In genomic region chr1:108708726-108709660, GRCh38 we compare ENCODE assay signal across 8 cellular contexts.
DNase-seq lines count a peak whose midpoint lies in the region; ATAC-seq and TF ChIP-seq lines count a peak whose summit lies in the region.

No MANE protein-coding gene starts in this region.

- no peaks in the 10 kb centered on the region for H3K36me3 ChIP-seq in RWPE2 (ENCODE audit: low read depth)

- H3K9me3 ChIP-seq in RWPE2 (ENCODE audit: severe bottlenecking) = no peaks in the 10 kb centered on the region

- no peak overlapping the region for H3K4me3 ChIP-seq in RWPE2 (ENCODE audit: severe bottlenecking)

- no peaks in the 10 kb centered on the region for H3K27me3 ChIP-seq in RWPE2 (ENCODE audit: insufficient read depth, poor library complexity, severe bottlenecking)

- DNase-seq in RWPE2 (ENCODE audit: low spot score) = no peak
- peak; percentile 21 for DNase-seq in activated naive CD8-positive, alpha-beta T cell treated with anti-CD3 and anti-CD28 coated beads, Interleukin-2, amount 50 U/mL, for 16 hours (ENCODE audit: low read depth, low spot score)
- peak; percentile 64 for DNase-seq in stimulated activated CD4-positive, alpha-beta T cell treated with anti-CD3 and anti-CD28 coated beads, Interleukin-2, amount 100 ng/mL, for 24 hours
- no peak for DNase-seq in pons (ENCODE audit: low spot score)
- DNase-seq in SW 1271 (lab: John Stamatoyannopoulos, UW) = no peak

- H3K27ac ChIP-seq in RWPE2 (ENCODE audit: poor library complexity, severe bottlenecking) = no peak overlapping the region

- ATAC-seq in GM21381 (IDR thresholded peaks at IDR 0.05; ENCODE audit: unreplicated experiment) (peak; percentile 51), RWPE2 (ENCODE audit: low read depth) (no peak), GM18909 (IDR thresholded peaks at IDR 0.05; ENCODE audit: poor library complexity, unreplicated experiment) (no peak), GM21723 (IDR thresholded peaks at IDR 0.05; ENCODE audit: unreplicated experiment) (no peak)

- peak; percentile 7 for TF ChIP-seq CTCF in RWPE2 (IDR thresholded peaks at IDR 0.05; ENCODE audit: poor library complexity, severe bottlenecking)

- peaks cover 8% of the 10 kb centered on the region for H3K4me1 ChIP-seq in RWPE2 (ENCODE audit: insufficient read depth, poor library complexity, severe bottlenecking)

Comparison
In these comparisons a context has a peak if more than half of its experiments do, and no peak if none do; other contexts are left out.
1. DNase-seq: peak in activated naive CD8-positive, alpha-beta T cell treated with anti-CD3 and anti-CD28 coated beads, Interleukin-2, amount 50 U/mL, for 16 hours (single experiment) and stimulated activated CD4-positive, alpha-beta T cell treated with anti-CD3 and anti-CD28 coated beads, Interleukin-2, amount 100 ng/mL, for 24 hours (2 of 2); none in RWPE2 (single experiment), pons (single experiment) and SW 1271 (0 of 2).